ENCODE assay signal across 22 cellular contexts in the genomic region with DNA sequence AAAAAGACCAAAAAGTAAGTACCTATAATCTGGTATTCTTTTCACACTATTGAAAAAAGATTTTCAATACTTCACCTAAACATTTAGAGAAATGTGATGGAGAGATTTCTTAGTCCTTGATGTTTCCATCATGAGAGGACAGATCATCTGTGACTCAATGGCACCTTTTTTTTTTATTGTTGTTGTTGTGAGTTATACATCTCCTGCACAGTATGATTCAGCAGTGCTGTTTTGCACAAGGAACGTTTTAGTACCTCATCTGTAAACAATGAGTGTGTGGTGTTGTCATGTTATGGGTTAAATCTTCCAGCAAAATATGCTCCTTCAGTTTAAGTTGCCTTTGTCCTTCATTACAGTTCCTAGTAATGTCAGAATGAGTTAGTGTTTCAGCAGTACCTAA. TPM values are rescaled to one million over a fixed set of nuclear protein-coding genes. Genes with fewer than 3 reads are reported as not detected.
DNase-seq lines count a peak whose midpoint lies in the region; ATAC-seq and TF ChIP-seq lines count a peak whose summit lies in the region.
"Had no signal": no experiment of that assay in that cellular context is flagged by ENCODE, and none has a peak within 500 bp of the region (broad histone marks: within the 10 kb centered on the region; RNA-seq: fewer than 3 reads in every experiment).

No MANE protein-coding gene starts in this region.

- H3K27me3 ChIP-seq in ascending aorta, result no peaks in the 10 kb centered on the region
- H3K27me3 ChIP-seq: upper lobe of left lung had no signal

- TF ChIP-seq CTCF in type B pancreatic cell (conservative IDR thresholded peaks at IDR 0.05) (no peak), ascending aorta (IDR thresholded peaks at IDR 0.05) (no peak)

- no peaks in the 10 kb centered on the region for H3K27me3 Mint-ChIP-seq in activated T-cell treated with anti-CD3 and anti-CD28 coated beads, Interleukin-2, amount 50 U/mL, for 24 hours
- no peaks in the 10 kb centered on the region for H3K27me3 Mint-ChIP-seq in type B pancreatic cell

- H3K27ac ChIP-seq in epithelial cell of prostate (no peak overlapping the region), ascending aorta (no peak overlapping the region)
- H3K27ac ChIP-seq: HL-60, parathyroid adenoma, skin epidermis, upper lobe of left lung had no signal

- H3K36me3 ChIP-seq in ascending aorta, result no peaks in the 10 kb centered on the region
- H3K36me3 ChIP-seq: upper lobe of left lung had no signal

- no peaks in the 10 kb centered on the region for H3K9me3 Mint-ChIP-seq in activated T-cell treated with anti-CD3 and anti-CD28 coated beads, Interleukin-2, amount 50 U/mL, for 24 hours
- no peaks in the 10 kb centered on the region for H3K9me3 Mint-ChIP-seq in type B pancreatic cell
- H3K9me3 Mint-ChIP-seq: endodermal cell had no signal

- no peaks in the 10 kb centered on the region for H3K9me3 ChIP-seq in ascending aorta
- H3K9me3 ChIP-seq: upper lobe of left lung had no signal

- no peak for DNase-seq in activated T-cell treated with anti-CD3 and anti-CD28 coated beads, Interleukin-2, amount 50 U/mL, for 24 hours
- DNase-seq in activated T-cell treated with anti-CD3 and anti-CD28 coated beads, Interleukin-2, amount 50 U/mL, for 1 hour, result no peak
- DNase-seq in RKO (ENCODE audit: low spot score), result peak; percentile 68
- peak; percentile 69 for DNase-seq in epithelial cell of prostate (ENCODE audit: low read depth, low spot score)
- DNase-seq in type B pancreatic cell (ENCODE audit: extremely low spot score, unreplicated experiment), result no peak
- no peak for DNase-seq in AML-193 (lab: John Stamatoyannopoulos, UW)
- no peak for DNase-seq in ascending aorta (ENCODE audit: low spot score in 2 of 2)
- DNase-seq: activated CD4-positive, alpha-beta T cell treated with anti-CD3 and anti-CD28 coated beads for 4 hours; activated gamma-delta T cell; amniotic stem cell; DMS153; endodermal cell; hypothalamus; NCI-H2029; NCI-H446 treated with DMSO at 0.1 percent for 48 hours; RPMI8226; stimulated activated CD4-positive, alpha-beta T cell treated with anti-CD3 and anti-CD28 coated beads, Interleukin-2, amount 100 ng/mL, for 48 hours; upper lobe of left lung had no signal

- no peak for ATAC-seq in HG03439 (IDR thresholded peaks at IDR 0.05; ENCODE audit: unreplicated experiment)

- peaks cover 44% of the 10 kb centered on the region for H3K4me1 Mint-ChIP-seq in activated T-cell treated with anti-CD3 and anti-CD28 coated beads, Interleukin-2, amount 50 U/mL, for 24 hours (ENCODE audit: low read depth)
- peaks cover 26% of the 10 kb centered on the region for H3K4me1 Mint-ChIP-seq in type B pancreatic cell (ENCODE audit: unreplicated experiment)

- no peak overlapping the region for H3K4me3 Mint-ChIP-seq in activated T-cell treated with anti-CD3 and anti-CD28 coated beads, Interleukin-2, amount 50 U/mL, for 24 hours
- peak overlapping the region; percentile 33 for H3K4me3 Mint-ChIP-seq in type B pancreatic cell
- H3K4me3 Mint-ChIP-seq: endodermal cell had no signal

- H3K27ac Mint-ChIP-seq in activated T-cell treated with anti-CD3 and anti-CD28 coated beads, Interleukin-2, amount 50 U/mL, for 24 hours, result peak overlapping the region; percentile 6
- no peak overlapping the region for H3K27ac Mint-ChIP-seq in type B pancreatic cell
- H3K27ac Mint-ChIP-seq: endodermal cell had no signal

- H3K4me1 ChIP-seq in ascending aorta, result peaks cover 0 to 15% of the 10 kb centered on the region in 2 donors
- H3K4me1 ChIP-seq: parathyroid adenoma had no signal

- intact Hi-C loops in ascending aorta (cut with DNase I), result no loop called here

- peaks cover 30% of the 10 kb centered on the region for H3K36me3 Mint-ChIP-seq in activated T-cell treated with anti-CD3 and anti-CD28 coated beads, Interleukin-2, amount 50 U/mL, for 24 hours (ENCODE audit: low read depth)
- peaks cover 23% of the 10 kb centered on the region for H3K36me3 Mint-ChIP-seq in type B pancreatic cell

- no peak overlapping the region for H3K4me3 ChIP-seq in ascending aorta
- H3K4me3 ChIP-seq: skin epidermis, upper lobe of left lung had no signal

RNA-seq across cellular contexts. Expression of gene KIAA1328, which starts 2.2 kb away (rescaled TPM):
- 6.1 and 11.6 TPM in 2 replicates for total RNA-seq in type B pancreatic cell (ENCODE audit: low replicate concordance)
- total RNA-seq in ascending aorta, result 8.4 TPM

RNA-seq across cellular contexts. Expression of gene TPGS2, which starts 2.3 kb away (rescaled TPM):
- total RNA-seq in type B pancreatic cell (ENCODE audit: low replicate concordance), result 94.5 and 121 TPM in 2 replicates
- total RNA-seq in ascending aorta, result 165 TPM

Comparison
In these comparisons a context has a peak if more than half of its experiments do, and no peak if none do; other contexts are left out.
1. DNase-seq: peak in RKO (single experiment) and epithelial cell of prostate (single experiment); none in activated T-cell treated with anti-CD3 and anti-CD28 coated beads, Interleukin-2, amount 50 U/mL, for 24 hours (single experiment), activated T-cell treated with anti-CD3 and anti-CD28 coated beads, Interleukin-2, amount 50 U/mL, for 1 hour (single experiment), type B pancreatic cell (single experiment), AML-193 (0 of 2) and ascending aorta (0 of 2).